ENCODE assay signal across 16 cellular contexts in the genomic region with DNA sequence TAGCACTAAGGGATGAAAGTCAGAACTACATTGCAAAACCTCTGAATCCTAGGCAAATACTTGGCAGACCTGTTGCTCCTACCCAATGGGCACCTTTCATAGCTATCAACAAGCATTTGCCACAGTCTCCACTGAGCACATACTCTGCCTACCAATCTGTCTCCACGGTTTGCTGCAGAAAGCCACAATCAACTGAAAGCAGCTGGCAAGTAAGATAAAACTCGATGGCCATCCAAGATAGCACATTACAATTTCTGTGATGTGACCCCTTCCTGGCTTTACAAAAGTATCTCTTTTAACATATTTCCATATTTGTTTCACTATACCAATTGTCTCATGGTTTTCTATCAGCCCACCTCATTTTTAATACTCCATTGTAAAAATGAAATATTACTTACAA.
DNase-seq lines count a peak whose midpoint lies in the region; ATAC-seq, FAIRE-seq and TF ChIP-seq lines count a peak whose summit lies in the region.
"Had no signal": no experiment of that assay in that cellular context is flagged by ENCODE, and none has a peak within 500 bp of the region (broad histone marks: within the 10 kb centered on the region; RNA-seq: fewer than 3 reads in every experiment).

No MANE protein-coding gene starts in this region.

- H3K9me3 ChIP-seq in H1 (ENCODE audit: insufficient read depth in 2 of 2, low read depth in 1 of 2, low read length in 1 of 2): no peaks in the 10 kb centered on the region

- no peaks in the 10 kb centered on the region for H3K27me3 ChIP-seq in H1 (replicated peaks in 1 of 4; ENCODE audit: control insufficient read depth in 3 of 4, extremely low read depth in 1 of 4, insufficient read depth in 3 of 4, low read length in 3 of 4)

- intact Hi-C loops in activated T-helper 1 cell treated with anti-CD3 and anti-CD28 coated beads, Interleukin-12 subunit alpha, Interleukin-12 subunit beta, Interleukin-2, Interleukin-4 antibody, amounts not matched to agents 30 ng/mL and 10 ng/mL and 1 ng/mL, durations not matched to agents 14 hours and 24 hours and 36 hours (cut with micrococcal nuclease): no loop called here

- H3K4me2 ChIP-seq in H1 (ENCODE audit: insufficient read depth in 1 of 2, low read depth in 2 of 2, low read length in 2 of 2): no peak overlapping the region

- no peak overlapping the region for H3K56ac ChIP-seq in H1 (replicated peaks; ENCODE audit: insufficient read length, low read depth, low read length)

- no peak for ATAC-seq in GM18870 (IDR thresholded peaks at IDR 0.05; ENCODE audit: unreplicated experiment)
- ATAC-seq: GM12878 had no signal

- TF ChIP-seq EP300 in H1 (IDR thresholded peaks at IDR 0.05; ENCODE audit: borderline replicate concordance in 1 of 2, low read depth in 2 of 2, low read length in 2 of 2): no peak

- no peak for TF ChIP-seq POLR2A in H1 (IDR thresholded peaks at IDR 0.05; ENCODE audit: control extremely low read depth in 1 of 2, low read depth in 2 of 2, low read length in 2 of 2)

- POLR2A ChIA-PET in H1 (lab: Charles Lee; ENCODE audit: partially characterized antibody): no interaction called here

- H3K79me1 ChIP-seq in H1 (ENCODE audit: low read depth, low read length): no peaks in the 10 kb centered on the region

- no peak for TF ChIP-seq CTCF in H1 (IDR thresholded peaks at IDR 0.05; ENCODE audit: control extremely low read depth in 1 of 3, insufficient read depth in 1 of 3, low read depth in 1 of 3, low read length in 3 of 3)

- H2AFZ ChIP-seq in H1 (ENCODE audit: low read length): peak overlapping the region; percentile 34; the same call in 1 of the 2 replicates

- no peaks in the 10 kb centered on the region for H3K4me1 Mint-ChIP-seq in activated T-helper 1 cell treated with anti-CD3 and anti-CD28 coated beads, Interleukin-12 subunit alpha, Interleukin-12 subunit beta, Interleukin-2, Interleukin-4 antibody, amounts not matched to agents 30 ng/mL and 10 ng/mL and 1 ng/mL, durations not matched to agents 14 hours and 24 hours and 36 hours (ENCODE audit: low read depth)
- H3K4me1 Mint-ChIP-seq: B cell had no signal

- no peaks in the 10 kb centered on the region for H3K9me3 Mint-ChIP-seq in activated T-helper 1 cell treated with anti-CD3 and anti-CD28 coated beads, Interleukin-12 subunit alpha, Interleukin-12 subunit beta, Interleukin-2, Interleukin-4 antibody, amounts not matched to agents 30 ng/mL and 10 ng/mL and 1 ng/mL, durations not matched to agents 14 hours and 24 hours and 36 hours
- H3K9me3 Mint-ChIP-seq: CD4-positive, alpha-beta T cell; HFFc6 had no signal

- no peak overlapping the region for H2BK15ac ChIP-seq in H1 (ENCODE audit: low read length)

- H4K8ac ChIP-seq in H1 (ENCODE audit: extremely low read depth, insufficient read depth, low read length): no peak overlapping the region

- CTCF ChIA-PET in H1 (lab: Charles Lee; ENCODE audit: partially characterized antibody): interaction anchor here (0.9 kb wide), 1 partner anchor 11 kb away, joined by 3 read pairs; no protein-coding TSS in a partner anchor

- no peaks in the 10 kb centered on the region for H3K4me1 ChIP-seq in H1 (replicated peaks in 1 of 4; ENCODE audit: control insufficient read depth in 3 of 4, insufficient read depth in 4 of 4, low read length in 3 of 4)

- H3K79me2 ChIP-seq in H1 (ENCODE audit: control insufficient read depth in 1 of 2, insufficient read depth in 2 of 2, low read length in 2 of 2): no peaks in the 10 kb centered on the region

- peak; percentile 9 for DNase-seq in Jurkat, Clone E6-1 (ENCODE audit: low read depth, low spot score)
- DNase-seq in UCSD-AML1 (lab: John Stamatoyannopoulos, UW; ENCODE audit: unreplicated experiment): peak; percentile 6
- no peak for DNase-seq in H1 (ENCODE audit: low read depth in 1 of 2, low spot score in 2 of 2)
- peak; percentile 8 for DNase-seq in superior temporal gyrus (ENCODE audit: extremely low spot score)
- no peak for DNase-seq in activated naive CD4-positive, alpha-beta T cell (lab: John Stamatoyannopoulos, UW)
- DNase-seq in activated T-helper 1 cell treated with anti-CD3 and anti-CD28 coated beads, Interleukin-12 subunit alpha, Interleukin-12 subunit beta, Interleukin-2, Interleukin-4 antibody, amounts not matched to agents 30 ng/mL and 10 ng/mL and 1 ng/mL, durations not matched to agents 14 hours and 24 hours and 36 hours (ENCODE audit: low spot score): no peak
- DNase-seq: C1 segment of cervical spinal cord; CD4-positive, alpha-beta T cell; DMS79; HCEC 1CT; HFFc6 had no signal

- H3K27ac Mint-ChIP-seq in activated T-helper 1 cell treated with anti-CD3 and anti-CD28 coated beads, Interleukin-12 subunit alpha, Interleukin-12 subunit beta, Interleukin-2, Interleukin-4 antibody, amounts not matched to agents 30 ng/mL and 10 ng/mL and 1 ng/mL, durations not matched to agents 14 hours and 24 hours and 36 hours: no peak overlapping the region
- H3K27ac Mint-ChIP-seq: B cell; CD4-positive, alpha-beta T cell; HFFc6 had no signal

- H3K14ac ChIP-seq in H1 (ENCODE audit: insufficient read length): no peak overlapping the region

- no peak overlapping the region for H4K5ac ChIP-seq in H1 (ENCODE audit: insufficient read length, low read depth, low read length)

- no peaks in the 10 kb centered on the region for H3K27me3 Mint-ChIP-seq in activated T-helper 1 cell treated with anti-CD3 and anti-CD28 coated beads, Interleukin-12 subunit alpha, Interleukin-12 subunit beta, Interleukin-2, Interleukin-4 antibody, amounts not matched to agents 30 ng/mL and 10 ng/mL and 1 ng/mL, durations not matched to agents 14 hours and 24 hours and 36 hours (ENCODE audit: insufficient read depth)
- H3K27me3 Mint-ChIP-seq: B cell; CD4-positive, alpha-beta T cell had no signal

- H3K27ac ChIP-seq in H1 (ENCODE audit: low read depth, low read length): no peak overlapping the region

- no peak overlapping the region for H3K4ac ChIP-seq in H1 (replicated peaks; ENCODE audit: insufficient read length, low read depth, low read length)

- no peak overlapping the region for H3K4me3 Mint-ChIP-seq in activated T-helper 1 cell treated with anti-CD3 and anti-CD28 coated beads, Interleukin-12 subunit alpha, Interleukin-12 subunit beta, Interleukin-2, Interleukin-4 antibody, amounts not matched to agents 30 ng/mL and 10 ng/mL and 1 ng/mL, durations not matched to agents 14 hours and 24 hours and 36 hours
- H3K4me3 Mint-ChIP-seq: B cell; CD4-positive, alpha-beta T cell; HFFc6 had no signal

- no peak for FAIRE-seq in H1 (lab: Jason Lieb, UNC)
- FAIRE-seq: GM12878, GM18507, GM19239 had no signal

- no peak for TF ChIP-seq RAD21 in H1 (IDR thresholded peaks at IDR 0.05 in 1 of 2, conservative IDR thresholded peaks at IDR 0.05 in 1 of 2; ENCODE audit: low read depth in 2 of 2, low read length in 2 of 2)

- no peak overlapping the region for H3K9ac ChIP-seq in H1 (replicated peaks in 1 of 4; ENCODE audit: extremely low read depth in 1 of 4, low read depth in 3 of 4, low read length in 3 of 4)

- no peak overlapping the region for H3K23ac ChIP-seq in H1 (ENCODE audit: insufficient read length)

- no peaks in the 10 kb centered on the region for H4K20me1 ChIP-seq in H1 (replicated peaks in 1 of 2; ENCODE audit: control insufficient read depth in 1 of 2, insufficient read depth in 2 of 2, low read length in 2 of 2)

- no peaks in the 10 kb centered on the region for H3K36me3 ChIP-seq in H1 (ENCODE audit: control insufficient read depth in 2 of 4, insufficient read depth in 4 of 4, low read length in 3 of 4)

- H3K18ac ChIP-seq in H1 (ENCODE audit: extremely low read depth, low read length): no peak overlapping the region

- 73% methylated on average over 2 of the region's 2 CpGs; no CpG with 5 or more reads in 1 of the 2 experiments for WGBS in H1 (ENCODE audit: extremely low coverage in 1 of 2, insufficient coverage in 1 of 2, insufficient read length in 1 of 2, insufficient replicate concordance in 2 of 2, low coverage in 1 of 2, low lambda C conversion rate in 2 of 2, missing lambda C conversion rate in 1 of 2), 2 experiments

- H4K91ac ChIP-seq in H1 (replicated peaks; ENCODE audit: insufficient read length, low read length): no peak overlapping the region

- no peak overlapping the region for H2BK120ac ChIP-seq in H1 (replicated peaks; ENCODE audit: low read depth, low read length)

- no peak overlapping the region for H3K4me3 ChIP-seq in Jurkat, Clone E6-1 (ENCODE audit: low read length)
- H3K4me3 ChIP-seq in H1 (ENCODE audit: extremely low read depth in 1 of 4, insufficient read depth in 2 of 4, low read depth in 3 of 4, low read length in 4 of 4): no peak overlapping the region
- H3K4me3 ChIP-seq: GM12878 had no signal

- no peaks in the 10 kb centered on the region for H3K23me2 ChIP-seq in H1 (ENCODE audit: low read depth, low read length)

- no peak overlapping the region for H2BK20ac ChIP-seq in H1 (ENCODE audit: low read length)

- H2BK5ac ChIP-seq in H1 (ENCODE audit: low read depth, low read length): no peak overlapping the region

- no peak overlapping the region for H2BK12ac ChIP-seq in H1 (ENCODE audit: low read depth, low read length)

- H2AK5ac ChIP-seq in H1 (ENCODE audit: low read depth, low read length): no peak overlapping the region

- no peaks in the 10 kb centered on the region for H3K36me3 Mint-ChIP-seq in activated T-helper 1 cell treated with anti-CD3 and anti-CD28 coated beads, Interleukin-12 subunit alpha, Interleukin-12 subunit beta, Interleukin-2, Interleukin-4 antibody, amounts not matched to agents 30 ng/mL and 10 ng/mL and 1 ng/mL, durations not matched to agents 14 hours and 24 hours and 36 hours (ENCODE audit: low read depth)

TF ChIP-seq in H1, 55 proteins besides CTCF, POLR2A, EP300 and RAD21:
- no peak for TF ChIP-seq BACH1 (IDR thresholded peaks at IDR 0.05; ENCODE audit: low read length)
- TF ChIP-seq JUN (IDR thresholded peaks at IDR 0.05; ENCODE audit: low read depth, low read length): no peak
- no peak for TF ChIP-seq NANOG (IDR thresholded peaks at IDR 0.05; ENCODE audit: insufficient read depth, low read depth, low read length, poor library complexity, severe bottlenecking)
- TF ChIP-seq PHF8 (conservative IDR thresholded peaks at IDR 0.05; ENCODE audit: low read depth, low read length): no peak

Comparison
In these comparisons a context has a peak if more than half of its experiments do, and no peak if none do; other contexts are left out.
1. DNase-seq: peak in Jurkat, Clone E6-1 (single experiment), UCSD-AML1 (single experiment) and superior temporal gyrus (single experiment); none in H1 (0 of 2), activated naive CD4-positive, alpha-beta T cell (0 of 4) and activated T-helper 1 cell treated with anti-CD3 and anti-CD28 coated beads, Interleukin-12 subunit alpha, Interleukin-12 subunit beta, Interleukin-2, Interleukin-4 antibody, amounts not matched to agents 30 ng/mL and 10 ng/mL and 1 ng/mL, durations not matched to agents 14 hours and 24 hours and 36 hours (single experiment).